16 cellular contexts compared by ENCODE assay signal in genomic region chr12:76246611-76247010, GRCh38.
DNase-seq lines count a peak whose midpoint lies in the region; ATAC-seq and TF ChIP-seq lines count a peak whose summit lies in the region.
"Had no signal": no experiment of that assay in that cellular context is flagged by ENCODE, and none has a peak within 500 bp of the region (broad histone marks: within the 10 kb centered on the region; RNA-seq: fewer than 3 reads in every experiment).

No MANE protein-coding gene starts in this region.

- no peak overlapping the region for H3K4me2 ChIP-seq in IMR-90 (ENCODE audit: low read depth, low read length)

- no peaks in the 10 kb centered on the region for H4K20me1 ChIP-seq in IMR-90 (ENCODE audit: insufficient read depth, low read length)

- H3K4ac ChIP-seq in IMR-90 (ENCODE audit: low read depth, low read length), result no peak overlapping the region

- H2AK5ac ChIP-seq in IMR-90 (ENCODE audit: low read depth, low read length), result 0 out of 2 replicates have a peak overlapping the region, but pooled peaks have one; percentile 15

- H3K9ac ChIP-seq in IMR-90 (ENCODE audit: low read depth, low read length), result no peak overlapping the region

- no peak overlapping the region for H3K14ac ChIP-seq in IMR-90 (replicated peaks; ENCODE audit: low read depth, low read length)

- H2BK20ac ChIP-seq in IMR-90 (ENCODE audit: low read depth, low read length), result no peak overlapping the region

- in situ Hi-C loops in IMR-90 (cut with MboI; ENCODE audit: low sequenced_read_pairs), result no loop called here

- CTCF ChIA-PET in IMR-90 (lab: Yijun Ruan, JAX), result no interaction called here
- CTCF ChIA-PET in activated CD8-positive, alpha-beta T cell treated with anti-CD3 and anti-CD28 coated beads for 36 hours (lab: Charles Lee), result interaction anchor here (1.0 kb wide), 1 partner anchor 122 kb away, joined by 3 read pairs; no protein-coding TSS in a partner anchor

- H3K27me3 Mint-ChIP-seq in activated CD8-positive, alpha-beta T cell treated with anti-CD3 and anti-CD28 coated beads for 36 hours, result peaks cover 8% of the 10 kb centered on the region

- H3K4me3 ChIP-seq in IMR-90 (ENCODE audit: insufficient read depth, low read depth, low read length) (no peak overlapping the region), esophagus muscularis mucosa (no peak overlapping the region)
- H3K4me3 ChIP-seq: HAP-1 had no signal

- H3K9me3 Mint-ChIP-seq in activated CD8-positive, alpha-beta T cell treated with anti-CD3 and anti-CD28 coated beads for 36 hours, result no peaks in the 10 kb centered on the region
- H3K9me3 Mint-ChIP-seq: CD4-positive, alpha-beta memory T cell; HFFc6 had no signal

- H3K79me1 ChIP-seq in IMR-90 (ENCODE audit: low read depth in 1 of 2, low read length in 2 of 2), result no peaks in the 10 kb centered on the region

- H3K36me3 ChIP-seq in IMR-90 (ENCODE audit: control insufficient read depth, insufficient read depth, low read length) (no peaks in the 10 kb centered on the region), esophagus muscularis mucosa (no peaks in the 10 kb centered on the region)
- H3K36me3 ChIP-seq: HAP-1 had no signal

- ATAC-seq in IMR-90 (ENCODE audit: low read depth) (no peak), HG02970 (IDR thresholded peaks at IDR 0.05; ENCODE audit: low FRiP score, unreplicated experiment) (no peak)
- ATAC-seq in activated CD8-positive, alpha-beta T cell treated with anti-CD3 and anti-CD28 coated beads for 36 hours, result no peak

- no peak overlapping the region for H3K18ac ChIP-seq in IMR-90 (ENCODE audit: low read depth, low read length)

- no peak overlapping the region for H3K56ac ChIP-seq in IMR-90 (ENCODE audit: extremely low read depth, insufficient read depth, low read length)

- H2AK9ac ChIP-seq in IMR-90 (replicated peaks; ENCODE audit: low read depth, low read length, poor library complexity), result no peak overlapping the region

- H3K4me3 Mint-ChIP-seq in activated CD8-positive, alpha-beta T cell treated with anti-CD3 and anti-CD28 coated beads for 36 hours, result no peak overlapping the region
- H3K4me3 Mint-ChIP-seq: CD4-positive, alpha-beta memory T cell; HFFc6 had no signal

- no peaks in the 10 kb centered on the region for H3K36me3 Mint-ChIP-seq in activated CD8-positive, alpha-beta T cell treated with anti-CD3 and anti-CD28 coated beads for 36 hours (ENCODE audit: low read depth)
- H3K36me3 Mint-ChIP-seq: CD4-positive, alpha-beta memory T cell had no signal

- no peak overlapping the region for H3K27ac Mint-ChIP-seq in activated CD8-positive, alpha-beta T cell treated with anti-CD3 and anti-CD28 coated beads for 36 hours
- H3K27ac Mint-ChIP-seq: CD4-positive, alpha-beta memory T cell; HFFc6 had no signal

- H4K5ac ChIP-seq in IMR-90 (ENCODE audit: low read depth, low read length), result no peak overlapping the region

- dilution Hi-C loops in IMR-90 (cut with HindIII; ENCODE audit: low sequenced_read_pairs, unreplicated experiment), result no loop called here

- DNase-seq in IMR-90, result no peak
- DNase-seq in LHCN-M2 (ENCODE audit: low read depth), result peak; percentile 70
- DNase-seq in esophagus muscularis mucosa (ENCODE audit: extremely low spot score), result peak; percentile 37
- DNase-seq in activated CD8-positive, alpha-beta T cell treated with anti-CD3 and anti-CD28 coated beads for 36 hours, result no peak
- DNase-seq in MV-4-11 (lab: John Stamatoyannopoulos, UW), result no peak
- DNase-seq: C1 segment of cervical spinal cord; Calu3; CD4-positive, alpha-beta memory T cell; COR-L47; DMS53; DMS79 treated with DMSO at 0.1 percent for 48 hours; GF-D8; GOT3; HFFc6 had no signal

- WGBS in IMR-90 (ENCODE audit: extremely low coverage in 2 of 2, insufficient read length in 1 of 2), 2 experiments, result no CpG with 5 or more reads among the region's 2 CpGs
- WGBS in esophagus muscularis mucosa, result 64% methylated on average over 2 of the region's 2 CpGs

- H3K9me1 ChIP-seq in IMR-90 (ENCODE audit: insufficient read depth, low read length), result peaks cover 8% of the 10 kb centered on the region; the same call in 1 of the 2 replicates

- POLR2A ChIA-PET in IMR-90 (lab: Charles Lee; ENCODE audit: unreplicated experiment), result no interaction called here
- POLR2A ChIA-PET in activated CD8-positive, alpha-beta T cell treated with anti-CD3 and anti-CD28 coated beads for 36 hours (lab: Charles Lee), result interaction anchor here (1.1 kb wide), 1 partner anchor 46 kb away, joined by 3 read pairs; no protein-coding TSS in a partner anchor

- TF ChIP-seq POLR2A in IMR-90 (IDR thresholded peaks at IDR 0.05; ENCODE audit: low read depth, low read length), result no peak
- no peak for TF ChIP-seq POLR2A in esophagus muscularis mucosa (IDR thresholded peaks at IDR 0.05; ENCODE audit: low read depth)

- TF ChIP-seq EP300 in esophagus muscularis mucosa (IDR thresholded peaks at IDR 0.05), result no peak

- no peaks in the 10 kb centered on the region for H3K4me1 Mint-ChIP-seq in activated CD8-positive, alpha-beta T cell treated with anti-CD3 and anti-CD28 coated beads for 36 hours (ENCODE audit: low read depth)
- H3K4me1 Mint-ChIP-seq: CD4-positive, alpha-beta memory T cell had no signal

- no peak overlapping the region for H2BK15ac ChIP-seq in IMR-90 (ENCODE audit: low read depth, low read length)

- no peak overlapping the region for H2AFZ ChIP-seq in IMR-90 (replicated peaks; ENCODE audit: low read length, poor library complexity)

- intact Hi-C loops in IMR-90 (cut with micrococcal nuclease), result no loop called here
- intact Hi-C loops in esophagus muscularis mucosa (cut with DNase I), result no loop called here
- intact Hi-C loops in activated CD8-positive, alpha-beta T cell treated with anti-CD3 and anti-CD28 coated beads for 36 hours (cut with micrococcal nuclease), result no loop called here

- TF ChIP-seq CTCF in IMR-90 (conservative IDR thresholded peaks at IDR 0.05; ENCODE audit: low read depth, low read length) (no peak), esophagus muscularis mucosa (IDR thresholded peaks at IDR 0.05) (no peak)
- TF ChIP-seq CTCF in activated CD8-positive, alpha-beta T cell treated with anti-CD3 and anti-CD28 coated beads for 36 hours (IDR thresholded peaks at IDR 0.05), result no peak

- no TSS peak for BruUV-seq in IMR-90 (replicated peaks; lab: Mats Ljungman, UMichigan)

- no peak overlapping the region for H3K27ac ChIP-seq in IMR-90 (ENCODE audit: insufficient read depth, low read length)
- no peak overlapping the region for H3K27ac ChIP-seq in esophagus muscularis mucosa (replicated peaks in 1 of 4)

- no peak overlapping the region for H4K91ac ChIP-seq in IMR-90 (ENCODE audit: insufficient read depth, low read depth, low read length)

- H3K23ac ChIP-seq in IMR-90 (ENCODE audit: low read depth, low read length), result no peak overlapping the region

- H3K9me3 ChIP-seq in IMR-90 (ENCODE audit: control insufficient read depth, insufficient read depth, low read length), result no peaks in the 10 kb centered on the region
- H3K9me3 ChIP-seq in esophagus muscularis mucosa, result no peaks in the 10 kb centered on the region
- H3K9me3 ChIP-seq: HAP-1 had no signal

- H2BK120ac ChIP-seq in IMR-90 (ENCODE audit: low read depth, low read length), result no peak overlapping the region

- no peaks in the 10 kb centered on the region for H3K27me3 ChIP-seq in IMR-90 (ENCODE audit: control insufficient read depth, insufficient read depth, low read length)
- H3K27me3 ChIP-seq in esophagus muscularis mucosa, result no peaks in the 10 kb centered on the region

- no peak overlapping the region for H4K8ac ChIP-seq in IMR-90 (ENCODE audit: low read depth in 2 of 2, low read length in 2 of 2)

- peaks cover 4% of the 10 kb centered on the region for H3K4me1 ChIP-seq in IMR-90 (ENCODE audit: control insufficient read depth, insufficient read depth, low read length)
- H3K4me1 ChIP-seq in esophagus muscularis mucosa, result peaks cover 0 to 7% (median 6%) of the 10 kb centered on the region in 4 donors

- no peak for TF ChIP-seq RAD21 in IMR-90 (IDR thresholded peaks at IDR 0.05; ENCODE audit: low read length)

- H2BK5ac ChIP-seq in IMR-90 (ENCODE audit: low read depth, low read length, poor library complexity, severe bottlenecking), result no peak overlapping the region

TF ChIP-seq in IMR-90, 13 proteins besides CTCF, POLR2A, EP300 and RAD21:
- TF ChIP-seq ELK1 (IDR thresholded peaks at IDR 0.05; ENCODE audit: borderline replicate concordance, low read depth, low read length) (no peak), USF2 (IDR thresholded peaks at IDR 0.05; ENCODE audit: low read depth, low read length) (no peak), CEBPB (IDR thresholded peaks at IDR 0.05; ENCODE audit: low read depth, low read length) (no peak), RCOR1 (IDR thresholded peaks at IDR 0.05; ENCODE audit: insufficient replicate concordance, low read length) (no peak), SMC3 (IDR thresholded peaks at IDR 0.05; ENCODE audit: low read depth, low read length) (no peak), FOS (IDR thresholded peaks at IDR 0.05; ENCODE audit: low read depth, low read length) (no peak), CHD1 (IDR thresholded peaks at IDR 0.05; ENCODE audit: low read depth, low read length) (no peak), MXI1 (IDR thresholded peaks at IDR 0.05; ENCODE audit: borderline replicate concordance, low read depth, low read length) (no peak), NFE2L2 (IDR thresholded peaks at IDR 0.05; ENCODE audit: low read depth, low read length) (no peak), MAZ (IDR thresholded peaks at IDR 0.05; ENCODE audit: borderline replicate concordance, low read depth, low read length) (no peak), MAFK (IDR thresholded peaks at IDR 0.05; ENCODE audit: low read depth, low read length) (no peak)
TF ChIP-seq in IMR-90: peak in this region for 0.

Comparison
In these comparisons a context has a peak if more than half of its experiments do, and no peak if none do; other contexts are left out.
1. DNase-seq: peak in LHCN-M2 (single experiment) and esophagus muscularis mucosa (single experiment); none in IMR-90 (single experiment), activated CD8-positive, alpha-beta T cell treated with anti-CD3 and anti-CD28 coated beads for 36 hours (single experiment) and MV-4-11 (single experiment).